1 cellular context compared by ENCODE assay signal in genomic region chr18:36067118-36067957, GRCh38.
TF ChIP-seq lines count a peak whose summit lies in the region.

TSS of gene RPRD1A (minus strand) at chr18:36067559. CDS start at chr18:36067404, 155 bp downstream.

TF ChIP-seq in K562, 482 proteins besides CTCF, POLR2A, EP300 and RAD21 (continued from another document):
- TF ChIP-seq ID3 (CRISPR knock-in tag; IDR thresholded peaks at IDR 0.05) = no peak
- TF ChIP-seq ID3 (tag; IDR thresholded peaks at IDR 0.05) = no peak
- TF ChIP-seq E2F3 (CRISPR knock-in tag; IDR thresholded peaks at IDR 0.05) = no peak
- TF ChIP-seq ZNF12 (CRISPR knock-in tag; IDR thresholded peaks at IDR 0.05) = no peak
- TF ChIP-seq ATF2 (CRISPR knock-in tag; IDR thresholded peaks at IDR 0.05) = 0 out of 2 replicates have a peak, but pooled peaks have one; percentile 64
